1 cellular context compared by ENCODE assay signal in the genomic region with DNA sequence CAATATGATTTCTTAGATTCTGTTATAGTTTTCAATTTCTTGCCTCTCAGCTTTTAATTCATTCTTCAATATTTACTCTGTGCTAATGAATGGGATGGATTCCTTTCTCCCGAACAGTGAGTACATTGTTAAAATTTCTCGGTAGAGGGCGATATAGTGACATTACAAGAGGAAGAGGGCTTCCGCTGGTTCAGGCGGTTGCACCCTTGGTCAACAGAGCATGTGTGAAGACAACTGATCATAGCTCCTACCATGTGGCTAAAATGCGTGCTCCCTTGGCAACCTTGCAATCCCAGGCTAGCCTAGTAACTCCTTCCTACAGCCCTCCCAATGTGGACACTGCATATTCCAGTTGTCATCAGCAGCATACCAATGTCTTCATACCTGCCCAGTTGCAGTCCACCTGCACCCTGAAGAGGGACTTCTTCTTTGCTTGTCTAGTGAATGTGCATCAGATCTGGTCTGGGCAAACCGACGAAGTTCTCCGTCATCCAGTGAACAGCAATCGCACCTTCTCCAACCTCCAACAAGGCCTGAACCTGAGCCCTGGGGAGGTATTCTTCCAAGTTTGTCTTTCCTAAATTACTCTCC.
TF ChIP-seq lines count a peak whose summit lies in the region.

No MANE protein-coding gene starts in this region.

TF ChIP-seq in K562, 482 proteins besides CTCF, POLR2A, EP300 and RAD21 (continued from another document):
- TF ChIP-seq, protein P1, sequence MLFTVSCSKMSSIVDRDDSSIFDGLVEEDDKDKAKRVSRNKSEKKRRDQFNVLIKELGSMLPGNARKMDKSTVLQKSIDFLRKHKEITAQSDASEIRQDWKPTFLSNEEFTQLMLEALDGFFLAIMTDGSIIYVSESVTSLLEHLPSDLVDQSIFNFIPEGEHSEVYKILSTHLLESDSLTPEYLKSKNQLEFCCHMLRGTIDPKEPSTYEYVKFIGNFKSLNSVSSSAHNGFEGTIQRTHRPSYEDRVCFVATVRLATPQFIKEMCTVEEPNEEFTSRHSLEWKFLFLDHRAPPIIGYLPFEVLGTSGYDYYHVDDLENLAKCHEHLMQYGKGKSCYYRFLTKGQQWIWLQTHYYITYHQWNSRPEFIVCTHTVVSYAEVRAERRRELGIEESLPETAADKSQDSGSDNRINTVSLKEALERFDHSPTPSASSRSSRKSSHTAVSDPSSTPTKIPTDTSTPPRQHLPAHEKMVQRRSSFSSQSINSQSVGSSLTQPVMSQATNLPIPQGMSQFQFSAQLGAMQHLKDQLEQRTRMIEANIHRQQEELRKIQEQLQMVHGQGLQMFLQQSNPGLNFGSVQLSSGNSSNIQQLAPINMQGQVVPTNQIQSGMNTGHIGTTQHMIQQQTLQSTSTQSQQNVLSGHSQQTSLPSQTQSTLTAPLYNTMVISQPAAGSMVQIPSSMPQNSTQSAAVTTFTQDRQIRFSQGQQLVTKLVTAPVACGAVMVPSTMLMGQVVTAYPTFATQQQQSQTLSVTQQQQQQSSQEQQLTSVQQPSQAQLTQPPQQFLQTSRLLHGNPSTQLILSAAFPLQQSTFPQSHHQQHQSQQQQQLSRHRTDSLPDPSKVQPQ (CRISPR knock-in tag; IDR thresholded peaks at IDR 0.05; ENCODE audit: borderline replicate concordance) = no peak
TF ChIP-seq in K562: peak in this region for 10.
